27 cellular contexts compared by ENCODE assay signal in the genomic region with DNA sequence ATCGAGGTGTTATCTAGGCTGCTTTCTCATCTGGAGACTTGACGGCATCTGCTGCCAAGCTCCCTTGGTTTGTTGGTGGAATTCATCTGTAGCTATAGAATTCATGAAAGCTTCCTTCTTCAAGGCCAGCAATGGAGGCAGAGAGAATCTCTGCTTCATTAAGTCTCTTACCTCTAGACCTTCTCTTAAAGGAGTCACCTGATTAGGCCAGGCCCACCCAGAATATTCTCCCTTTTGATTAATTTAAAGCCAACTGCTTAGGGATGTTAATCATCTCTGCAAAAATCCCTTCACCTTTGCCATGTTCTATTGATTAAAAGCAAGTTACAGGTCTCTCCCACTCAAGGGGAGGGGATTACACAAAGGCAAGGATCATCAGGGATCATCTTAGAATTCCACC. TPM values are rescaled to one million over a fixed set of nuclear protein-coding genes. Genes with fewer than 3 reads are reported as not detected.
"Had no signal": no experiment of that assay in that cellular context is flagged by ENCODE, and none has a peak within 500 bp of the region (broad histone marks: within the 10 kb centered on the region; RNA-seq: fewer than 3 reads in every experiment).

No MANE protein-coding gene starts in this region.

- H3K9me3 Mint-ChIP-seq: immature natural killer cell; nephron; neural crest cell; stimulated activated memory B cell treated with anti-CD40 and anti-IgM and Interleukin-4, amounts not matched to agents 10 μg/mL and 1 μg/mL and 100 μg/mL, for 72 hours; stimulated activated naive CD8-positive, alpha-beta T cell treated with anti-CD3 and anti-CD28 coated beads, Interleukin-15, amount 100 ng/mL, for 72 hours; type B pancreatic cell had no signal

- H3K27me3 Mint-ChIP-seq: stimulated activated memory B cell treated with anti-CD40 and anti-IgM and Interleukin-4, amounts not matched to agents 10 μg/mL and 1 μg/mL and 100 μg/mL, for 72 hours had no signal

- H3K4me1 ChIP-seq: uterus had no signal

- ATAC-seq: left colon; left lung; lower lobe of right lung; naive thymus-derived CD8-positive, alpha-beta T cell; right lobe of liver; stimulated activated memory B cell treated with anti-CD40 and anti-IgM and Interleukin-4, amounts not matched to agents 10 μg/mL and 1 μg/mL and 100 μg/mL, for 72 hours; stimulated activated naive CD8-positive, alpha-beta T cell treated with anti-CD3 and anti-CD28 coated beads, Interleukin-15, amount 100 ng/mL, for 72 hours had no signal

- H3K27ac ChIP-seq: left lung, lower lobe of right lung, ovary, right atrium auricular region, right lobe of liver, tibial nerve, uterus had no signal

- H3K27me3 ChIP-seq: left lung, ovary, right atrium auricular region, right lobe of liver, tibial nerve, uterus had no signal

- H3K36me3 ChIP-seq: left lung, lower lobe of right lung, ovary, right atrium auricular region, right lobe of liver, tibial nerve, uterus had no signal

- H3K4me3 Mint-ChIP-seq: immature natural killer cell; naive thymus-derived CD8-positive, alpha-beta T cell; nephron; neural crest cell; stimulated activated memory B cell treated with anti-CD40 and anti-IgM and Interleukin-4, amounts not matched to agents 10 μg/mL and 1 μg/mL and 100 μg/mL, for 72 hours; stimulated activated naive CD8-positive, alpha-beta T cell treated with anti-CD3 and anti-CD28 coated beads, Interleukin-15, amount 100 ng/mL, for 72 hours; type B pancreatic cell had no signal

- DNase-seq: immature natural killer cell; kidney; left colon; left lung; lower lobe of right lung; mammary epithelial cell; mesenchymal stem cell; naive thymus-derived CD8-positive, alpha-beta T cell; ovary; right lobe of liver; stimulated activated CD4-positive, alpha-beta T cell treated with anti-CD3 and anti-CD28 coated beads, Interleukin-1b, Interleukin-23, amount 100 ng/mL, for 48 hours; stimulated activated CD4-positive, alpha-beta T cell treated with anti-CD3 and anti-CD28 coated beads, Interleukin-2, amount 100 ng/mL, for 48 hours; stimulated activated CD4-positive, alpha-beta T cell treated with anti-CD3 and anti-CD28 coated beads, Interleukin-4, amount 100 ng/mL, for 4 hours; stimulated activated CD8-positive, alpha-beta memory T cell treated with anti-CD3 and anti-CD28 coated beads, Interleukin-4, amount 100 ng/mL, for 48 hours; stimulated activated naive CD4-positive, alpha-beta T cell treated with Interleukin-2 at 50 U/mL for 16 hours; stimulated activated naive CD8-positive, alpha-beta T cell treated with anti-CD3 and anti-CD28 coated beads, Interleukin-15, amount 100 ng/mL, for 72 hours; substantia nigra; uterus had no signal

- H3K9me3 ChIP-seq: left lung, lower lobe of right lung, ovary, right atrium auricular region, right lobe of liver, tibial nerve, uterus had no signal

- H3K36me3 Mint-ChIP-seq: immature natural killer cell; stimulated activated memory B cell treated with anti-CD40 and anti-IgM and Interleukin-4, amounts not matched to agents 10 μg/mL and 1 μg/mL and 100 μg/mL, for 72 hours; type B pancreatic cell had no signal

- H3K4me3 ChIP-seq: left lung, lower lobe of right lung, ovary, right atrium auricular region, right lobe of liver, smooth muscle cell, tibial nerve, uterus had no signal

- H3K27ac Mint-ChIP-seq: immature natural killer cell; naive thymus-derived CD8-positive, alpha-beta T cell; nephron; progenitor cell of endocrine pancreas; stimulated activated memory B cell treated with anti-CD40 and anti-IgM and Interleukin-4, amounts not matched to agents 10 μg/mL and 1 μg/mL and 100 μg/mL, for 72 hours; stimulated activated naive CD8-positive, alpha-beta T cell treated with anti-CD3 and anti-CD28 coated beads, Interleukin-15, amount 100 ng/mL, for 72 hours; type B pancreatic cell had no signal

- H3K4me2 ChIP-seq: smooth muscle cell had no signal

RNA-seq across cellular contexts. Expression of a gene that starts 57.6 kb away (rescaled TPM):
- polyA plus RNA-seq: immature natural killer cell; liver; mammary epithelial cell; naive thymus-derived CD8-positive, alpha-beta T cell; ovary; smooth muscle cell had no signal
